In genomic region chr20:50272413-50273120, GRCh38 we compare ENCODE assay signal across 17 cellular contexts.
DNase-seq lines count a peak whose midpoint lies in the region; ATAC-seq and TF ChIP-seq lines count a peak whose summit lies in the region.
"Had no signal": no experiment of that assay in that cellular context is flagged by ENCODE, and none has a peak within 500 bp of the region (broad histone marks: within the 10 kb centered on the region; RNA-seq: fewer than 3 reads in every experiment).

No MANE protein-coding gene starts in this region.

- TF ChIP-seq POLR2A in suprapubic skin (IDR thresholded peaks at IDR 0.05) = no peak

- no peak overlapping the region for H3K4me3 Mint-ChIP-seq in progenitor cell of endocrine pancreas (ENCODE audit: low read depth)
- H3K4me3 Mint-ChIP-seq: activated naive CD8-positive, alpha-beta T cell treated with anti-CD3 and anti-CD28 coated beads, Interleukin-2, amount 50 U/mL, for 24 hours; B cell; stimulated activated memory B cell treated with anti-CD40 and anti-IgM and Interleukin-4, amounts not matched to agents 10 μg/mL and 1 μg/mL and 100 μg/mL, for 72 hours had no signal

- H3K36me3 Mint-ChIP-seq in progenitor cell of endocrine pancreas (ENCODE audit: insufficient read depth) = no peaks in the 10 kb centered on the region
- H3K36me3 Mint-ChIP-seq: stimulated activated memory B cell treated with anti-CD40 and anti-IgM and Interleukin-4, amounts not matched to agents 10 μg/mL and 1 μg/mL and 100 μg/mL, for 72 hours had no signal

- peaks cover 24% of the 10 kb centered on the region for H3K27me3 Mint-ChIP-seq in progenitor cell of endocrine pancreas

- H3K27ac Mint-ChIP-seq in progenitor cell of endocrine pancreas = no peak overlapping the region
- H3K27ac Mint-ChIP-seq: activated naive CD8-positive, alpha-beta T cell treated with anti-CD3 and anti-CD28 coated beads, Interleukin-2, amount 50 U/mL, for 24 hours; activated T-helper 2 cell treated with anti-CD3 and anti-CD28 coated beads, Interferon-gamma antibody, Interleukin-2, Interleukin-4, amounts not matched to agents 10 μg/mL and 5 μg/mL and 100 μg/mL, durations not matched to agents 14 hours and 24 hours and 36 hours; B cell; stimulated activated memory B cell treated with anti-CD40 and anti-IgM and Interleukin-4, amounts not matched to agents 10 μg/mL and 1 μg/mL and 100 μg/mL, for 72 hours had no signal

- DNase-seq in NCI-H1694 (lab: John Stamatoyannopoulos, UW) = peak; percentile 86
- no peak for DNase-seq in lower lobe of right lung
- no peak for DNase-seq in suprapubic skin (ENCODE audit: low spot score in 2 of 2)
- no peak for DNase-seq in stimulated activated CD8-positive, alpha-beta memory T cell treated with anti-CD3 and anti-CD28 coated beads, Interleukin-4, amount 100 ng/mL, for 48 hours
- DNase-seq in progenitor cell of endocrine pancreas (ENCODE audit: low spot score, unreplicated experiment) = no peak
- DNase-seq in GM19240 (ENCODE audit: insufficient read length, low spot score) = no peak
- DNase-seq: activated CD4-positive, alpha-beta T cell treated with anti-CD3 and anti-CD28 coated beads for 4 hours; activated naive CD8-positive, alpha-beta T cell treated with anti-CD3 and anti-CD28 coated beads, Interleukin-2, amount 50 U/mL, for 24 hours; Calu3; NCI-H1436 treated with DMSO at 0.1 percent for 48 hours; SW 1271 had no signal

- TF ChIP-seq CTCF in lower lobe of right lung (IDR thresholded peaks at IDR 0.05) (no peak), suprapubic skin (IDR thresholded peaks at IDR 0.05) (no peak), progenitor cell of endocrine pancreas (IDR thresholded peaks at IDR 0.05; ENCODE audit: unreplicated experiment) (no peak)

- no peak for ATAC-seq in lower lobe of right lung
- ATAC-seq: activated naive CD8-positive, alpha-beta T cell treated with anti-CD3 and anti-CD28 coated beads, Interleukin-2, amount 50 U/mL, for 24 hours; stimulated activated memory B cell treated with anti-CD40 and anti-IgM and Interleukin-4, amounts not matched to agents 10 μg/mL and 1 μg/mL and 100 μg/mL, for 72 hours had no signal

- H3K27ac ChIP-seq in adipose tissue (ENCODE audit: low read depth, low read length) (peak overlapping the region; percentile 33), lower lobe of right lung (peak overlapping the region; percentile 71), suprapubic skin (peak overlapping the region; percentile 69)
- H3K27ac ChIP-seq: epithelial cell of prostate had no signal

- no peak for TF ChIP-seq EP300 in suprapubic skin (IDR thresholded peaks at IDR 0.05)

- H3K4me1 Mint-ChIP-seq in progenitor cell of endocrine pancreas (ENCODE audit: low read depth) = peaks cover 6% of the 10 kb centered on the region

- no peaks in the 10 kb centered on the region for H3K27me3 ChIP-seq in lower lobe of right lung (ENCODE audit: low read depth)
- H3K27me3 ChIP-seq in suprapubic skin = no peaks in the 10 kb centered on the region
- H3K27me3 ChIP-seq: tibial artery had no signal

- H3K4me1 ChIP-seq in lower lobe of right lung = peaks cover 66% of the 10 kb centered on the region
- peaks cover 39% of the 10 kb centered on the region for H3K4me1 ChIP-seq in suprapubic skin

- H3K4me3 ChIP-seq in lower lobe of right lung (no peak overlapping the region), suprapubic skin (no peak overlapping the region)
- H3K4me3 ChIP-seq: tibial artery had no signal

- H3K9me3 Mint-ChIP-seq in progenitor cell of endocrine pancreas (ENCODE audit: low read depth) = no peaks in the 10 kb centered on the region
- H3K9me3 Mint-ChIP-seq: activated naive CD8-positive, alpha-beta T cell treated with anti-CD3 and anti-CD28 coated beads, Interleukin-2, amount 50 U/mL, for 24 hours; activated T-helper 2 cell treated with anti-CD3 and anti-CD28 coated beads, Interferon-gamma antibody, Interleukin-2, Interleukin-4, amounts not matched to agents 10 μg/mL and 5 μg/mL and 100 μg/mL, durations not matched to agents 14 hours and 24 hours and 36 hours; stimulated activated memory B cell treated with anti-CD40 and anti-IgM and Interleukin-4, amounts not matched to agents 10 μg/mL and 1 μg/mL and 100 μg/mL, for 72 hours had no signal

- intact Hi-C loops in lower lobe of right lung (cut with DNase I) = no loop called here

- H3K9me3 ChIP-seq in lower lobe of right lung (no peaks in the 10 kb centered on the region), suprapubic skin (no peaks in the 10 kb centered on the region)
- H3K9me3 ChIP-seq: tibial artery had no signal

- 58 to 78% (median 66%) methylated on average over 5 of the region's 5 CpGs for WGBS in adipose tissue, 3 donors
- 57% methylated on average over 5 of the region's 5 CpGs for WGBS in suprapubic skin

- no peaks in the 10 kb centered on the region for H3K36me3 ChIP-seq in lower lobe of right lung
- H3K36me3 ChIP-seq in suprapubic skin = no peaks in the 10 kb centered on the region
- H3K36me3 ChIP-seq: tibial artery had no signal
